ENCODE assay signal across 21 cellular contexts in the genomic region with DNA sequence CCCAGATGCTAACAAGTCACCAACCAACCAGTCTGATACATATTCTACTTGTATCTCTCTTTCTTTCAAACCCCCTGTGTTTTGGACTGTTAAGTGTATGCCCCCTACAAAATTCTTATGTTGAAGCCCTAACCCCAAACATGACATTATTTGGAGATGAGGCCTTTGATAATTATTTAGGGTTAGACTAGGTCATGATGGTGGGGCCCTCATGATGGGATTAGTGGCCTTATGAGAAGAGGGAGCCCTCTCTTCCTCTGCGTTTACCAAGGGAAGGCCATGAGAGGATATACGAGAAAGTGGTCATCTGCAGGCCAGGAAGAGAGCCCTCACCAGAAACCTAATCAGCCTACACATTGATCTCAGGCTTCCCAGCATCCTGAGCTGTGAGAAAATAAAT. TPM values are rescaled to one million over a fixed set of nuclear protein-coding genes. Genes with fewer than 3 reads are reported as not detected.
DNase-seq lines count a peak whose midpoint lies in the region; ATAC-seq and TF ChIP-seq lines count a peak whose summit lies in the region.
"Had no signal": no experiment of that assay in that cellular context is flagged by ENCODE, and none has a peak within 500 bp of the region (broad histone marks: within the 10 kb centered on the region; RNA-seq: fewer than 3 reads in every experiment).

No MANE protein-coding gene starts in this region.

- H3K4me1 Mint-ChIP-seq in endodermal cell (peaks cover 29% of the 10 kb centered on the region), type B pancreatic cell (ENCODE audit: unreplicated experiment) (peaks cover 4% of the 10 kb centered on the region)
- H3K4me1 Mint-ChIP-seq in activated CD8-positive, alpha-beta T cell treated with anti-CD3 and anti-CD28 coated beads for 36 hours (ENCODE audit: low read depth) = peaks cover 5% of the 10 kb centered on the region

- no peak overlapping the region for H3K4me3 Mint-ChIP-seq in endodermal cell
- H3K4me3 Mint-ChIP-seq in type B pancreatic cell = peak overlapping the region; percentile 10
- no peak overlapping the region for H3K4me3 Mint-ChIP-seq in activated CD8-positive, alpha-beta T cell treated with anti-CD3 and anti-CD28 coated beads for 36 hours
- H3K4me3 Mint-ChIP-seq: CD4-positive, CD25-positive, alpha-beta regulatory T cell had no signal

- H3K9me3 Mint-ChIP-seq in endodermal cell = peaks cover 16% of the 10 kb centered on the region
- H3K9me3 Mint-ChIP-seq in type B pancreatic cell = peaks cover 10% of the 10 kb centered on the region
- H3K9me3 Mint-ChIP-seq in activated CD8-positive, alpha-beta T cell treated with anti-CD3 and anti-CD28 coated beads for 36 hours = peaks cover 12% of the 10 kb centered on the region

- POLR2A ChIA-PET in activated CD8-positive, alpha-beta T cell treated with anti-CD3 and anti-CD28 coated beads for 36 hours (lab: Charles Lee) = interaction anchor here (0.6 kb wide), 1 partner anchor 82 kb away, joined by 3 read pairs; no protein-coding TSS in a partner anchor

- H3K27ac Mint-ChIP-seq in endodermal cell = no peak overlapping the region
- H3K27ac Mint-ChIP-seq in type B pancreatic cell = no peak overlapping the region
- no peak overlapping the region for H3K27ac Mint-ChIP-seq in activated CD8-positive, alpha-beta T cell treated with anti-CD3 and anti-CD28 coated beads for 36 hours
- H3K27ac Mint-ChIP-seq: CD4-positive, CD25-positive, alpha-beta regulatory T cell had no signal

- H3K27me3 Mint-ChIP-seq in endodermal cell (ENCODE audit: insufficient read depth) = peaks cover 36% of the 10 kb centered on the region
- peaks cover 36% of the 10 kb centered on the region for H3K27me3 Mint-ChIP-seq in type B pancreatic cell
- peaks cover 42% of the 10 kb centered on the region for H3K27me3 Mint-ChIP-seq in activated CD8-positive, alpha-beta T cell treated with anti-CD3 and anti-CD28 coated beads for 36 hours

- peak overlapping the region; percentile 81 for H3K4me2 ChIP-seq in Karpas-422 (ENCODE audit: low read depth, low read length, poor library complexity, severe bottlenecking)

- peaks cover 71% of the 10 kb centered on the region for H3K79me2 ChIP-seq in Karpas-422 (ENCODE audit: low read length)

- H3K9me2 ChIP-seq in Karpas-422 (replicated peaks; ENCODE audit: insufficient read depth, low read length) = no peaks in the 10 kb centered on the region

- CTCF ChIA-PET in activated CD8-positive, alpha-beta T cell treated with anti-CD3 and anti-CD28 coated beads for 36 hours (lab: Charles Lee) = no interaction called here

- H3K4me3 ChIP-seq in Karpas-422 (ENCODE audit: low read length) (peak overlapping the region; percentile 87), endodermal cell (ENCODE audit: low read length) (peak overlapping the region; percentile 25)
- H3K4me3 ChIP-seq: PC-9 had no signal

- no peak for ATAC-seq in activated CD8-positive, alpha-beta T cell treated with anti-CD3 and anti-CD28 coated beads for 36 hours
- ATAC-seq: Right ventricle myocardium inferior had no signal

- 60% methylated on average over 2 of the region's 2 CpGs; no CpG with 5 or more reads in 1 of the 2 experiments for WGBS in endodermal cell (ENCODE audit: insufficient coverage in 1 of 2, insufficient read length in 1 of 2), 2 experiments

- H3K9me3 ChIP-seq in Karpas-422 (ENCODE audit: low read length) (peaks cover 11% of the 10 kb centered on the region; the same call in 1 of the 2 replicates), endodermal cell (ENCODE audit: control insufficient read depth, low read length) (peaks cover 21% of the 10 kb centered on the region)

- no peaks in the 10 kb centered on the region for H3K27me3 ChIP-seq in Karpas-422 (ENCODE audit: low read length)
- peaks cover 20% of the 10 kb centered on the region for H3K27me3 ChIP-seq in endodermal cell (ENCODE audit: control insufficient read depth, insufficient read depth, low read length, poor library complexity, severe bottlenecking)

- DNase-seq in DMS53 (lab: John Stamatoyannopoulos, UW) (peak; percentile 34), DMS53 treated with DMSO at 0.1 percent for 48 hours (lab: John Stamatoyannopoulos, UW; ENCODE audit: unreplicated experiment) (no peak), Karpas-422 (no peak), endodermal cell (no peak), type B pancreatic cell (ENCODE audit: extremely low spot score, unreplicated experiment) (no peak), A172 (ENCODE audit: low spot score) (no peak), SHP77 (lab: John Stamatoyannopoulos, UW) (no peak)
- DNase-seq in activated CD8-positive, alpha-beta T cell treated with anti-CD3 and anti-CD28 coated beads for 36 hours = no peak
- DNase-seq: ACHN; CD4-positive, CD25-positive, alpha-beta regulatory T cell; Kasumi-1; NCI-H1092 treated with DMSO at 0.1 percent for 48 hours; NCI-H1436 treated with DMSO at 0.1 percent for 48 hours; NCI-H187 treated with DMSO at 0.1 percent for 48 hours; NCI-H2171 treated with DMSO at 0.1 percent for 48 hours; NCI-H524; NCI-H748 treated with DMSO at 0.1 percent for 48 hours; PC-9 had no signal

- H3K36me3 ChIP-seq in Karpas-422 (ENCODE audit: insufficient read depth, low read length) = peaks cover 36% of the 10 kb centered on the region
- no peaks in the 10 kb centered on the region for H3K36me3 ChIP-seq in endodermal cell (ENCODE audit: control insufficient read depth, insufficient read depth, low read length)

- H2AFZ ChIP-seq in Karpas-422 (ENCODE audit: low read length) = no peak overlapping the region
- H2AFZ ChIP-seq: PC-9 had no signal

- H3K36me3 Mint-ChIP-seq in endodermal cell (ENCODE audit: low read depth) (peaks cover 6% of the 10 kb centered on the region), type B pancreatic cell (no peaks in the 10 kb centered on the region)
- no peaks in the 10 kb centered on the region for H3K36me3 Mint-ChIP-seq in activated CD8-positive, alpha-beta T cell treated with anti-CD3 and anti-CD28 coated beads for 36 hours (ENCODE audit: low read depth)
- H3K36me3 Mint-ChIP-seq: CD4-positive, CD25-positive, alpha-beta regulatory T cell had no signal

- H3K27ac ChIP-seq in Karpas-422 (ENCODE audit: low read length) (peak overlapping the region; percentile 79), endodermal cell (ENCODE audit: low read depth, low read length) (no peak overlapping the region)
- H3K27ac ChIP-seq: 22Rv1, PC-9 had no signal

- TF ChIP-seq CTCF in endodermal cell (conservative IDR thresholded peaks at IDR 0.05) (no peak), type B pancreatic cell (conservative IDR thresholded peaks at IDR 0.05) (no peak)
- TF ChIP-seq CTCF in activated CD8-positive, alpha-beta T cell treated with anti-CD3 and anti-CD28 coated beads for 36 hours (IDR thresholded peaks at IDR 0.05) = no peak

- H3K9ac ChIP-seq in Karpas-422 (ENCODE audit: low read length) = no peak overlapping the region
- no peak overlapping the region for H3K9ac ChIP-seq in endodermal cell (ENCODE audit: extremely low read depth, low read length, poor library complexity, severe bottlenecking)

- no peaks in the 10 kb centered on the region; the same call in 1 of the 2 replicates for H4K20me1 ChIP-seq in Karpas-422 (ENCODE audit: insufficient read depth, low read depth, low read length)

- intact Hi-C loops in activated CD8-positive, alpha-beta T cell treated with anti-CD3 and anti-CD28 coated beads for 36 hours (cut with micrococcal nuclease) = no loop called here

- peaks cover 54% of the 10 kb centered on the region for H3K4me1 ChIP-seq in Karpas-422 (ENCODE audit: low read length)
- H3K4me1 ChIP-seq in endodermal cell (ENCODE audit: control insufficient read depth, insufficient read depth, low read length) = peaks cover 10% of the 10 kb centered on the region

RNA-seq across cellular contexts. Expression of a gene that starts 2.5 kb away (rescaled TPM):
- total RNA-seq in Karpas-422 (2014; rRNA removed; shearing (Covaris generic); ENCODE audit: low replicate concordance) = 80.1 and 81.6 TPM in 2 replicates
- 10 to 100 TPM; 16.7 to 23.2 TPM for total RNA-seq in endodermal cell
- polyA plus RNA-seq in endodermal cell (2013, experiment 1 of 2) = 4.8 TPM
- 4.7 TPM for polyA plus RNA-seq in endodermal cell (2013, experiment 2 of 2)
- 11.7 and 13.3 TPM in 2 replicates for total RNA-seq in type B pancreatic cell (ENCODE audit: low replicate concordance)
- 3.2 and 11.5 TPM in 2 replicates for total RNA-seq in A172 (2014; rRNA removed; shearing (Covaris generic))
- total RNA-seq in activated CD8-positive, alpha-beta T cell treated with anti-CD3 and anti-CD28 coated beads for 36 hours = under 1 TPM; 0.92 to 0.99 TPM
- total RNA-seq: CD4-positive, CD25-positive, alpha-beta regulatory T cell had no signal
- polyA plus RNA-seq: BJ; CD4-positive, CD25-positive, alpha-beta regulatory T cell had no signal
